In genomic region chr20:41248371-41249024, GRCh38 we compare ENCODE assay signal across 9 cellular contexts.
DNase-seq lines count a peak whose midpoint lies in the region; ATAC-seq lines count a peak whose summit lies in the region.
"Had no signal": no experiment of that assay in that cellular context is flagged by ENCODE, and none has a peak within 500 bp of the region (broad histone marks: within the 10 kb centered on the region; RNA-seq: fewer than 3 reads in every experiment).

No MANE protein-coding gene starts in this region.

- H3K9me3 ChIP-seq in T-helper 17 cell (ENCODE audit: control insufficient read depth, low read length, poor library complexity, severe bottlenecking) (no peaks in the 10 kb centered on the region), Karpas-422 (ENCODE audit: low read length) (no peaks in the 10 kb centered on the region)

- H3K4me3 ChIP-seq in Karpas-422 (ENCODE audit: low read length): no peak overlapping the region

- no peaks in the 10 kb centered on the region for H3K9me2 ChIP-seq in Karpas-422 (replicated peaks; ENCODE audit: insufficient read depth, low read length)

- DNase-seq in T-helper 17 cell: no peak
- DNase-seq in fibroblast of gingiva (ENCODE audit: low read depth): peak; percentile 95
- DNase-seq in middle frontal gyrus (ENCODE audit: extremely low spot score, low spot score): peak; percentile 28
- DNase-seq in superior temporal gyrus (ENCODE audit: extremely low spot score): peak; percentile 80
- no peak for DNase-seq in activated T-cell treated with anti-CD3 and anti-CD28 coated beads for 4 hours
- no peak for DNase-seq in Karpas-422
- no peak for DNase-seq in stimulated activated naive CD4-positive, alpha-beta T cell (lab: John Stamatoyannopoulos, UW)

- H3K27ac ChIP-seq in Karpas-422 (ENCODE audit: low read length): no peak overlapping the region

- no peaks in the 10 kb centered on the region for H3K36me3 ChIP-seq in Karpas-422 (ENCODE audit: insufficient read depth, low read length)

- H3K9me3 Mint-ChIP-seq in activated T-helper 17 cell treated with anti-CD3 and anti-CD28 coated beads, Interleukin-2, amount 50 U/mL, for 72 hours: no peaks in the 10 kb centered on the region
- H3K9me3 Mint-ChIP-seq: activated naive CD4-positive, alpha-beta T cell treated with anti-CD3 and anti-CD28 coated beads, Interleukin-2, amount 50 U/mL, for 72 hours had no signal

- no peak overlapping the region for H3K4me3 Mint-ChIP-seq in T-helper 17 cell
- no peak overlapping the region for H3K4me3 Mint-ChIP-seq in activated T-helper 17 cell treated with anti-CD3 and anti-CD28 coated beads, Interleukin-2, amount 50 U/mL, for 72 hours

- peaks cover 14% of the 10 kb centered on the region for H3K4me1 Mint-ChIP-seq in T-helper 17 cell
- peaks cover 5% of the 10 kb centered on the region for H3K4me1 Mint-ChIP-seq in activated T-helper 17 cell treated with anti-CD3 and anti-CD28 coated beads, Interleukin-2, amount 50 U/mL, for 72 hours

- H3K4me2 ChIP-seq in Karpas-422 (ENCODE audit: low read depth, low read length, poor library complexity, severe bottlenecking): no peak overlapping the region

- H4K20me1 ChIP-seq in Karpas-422 (ENCODE audit: insufficient read depth, low read depth, low read length): peaks cover 5% of the 10 kb centered on the region; the same call in 1 of the 2 replicates

- H3K36me3 Mint-ChIP-seq in T-helper 17 cell (ENCODE audit: low read depth): no peaks in the 10 kb centered on the region
- no peaks in the 10 kb centered on the region for H3K36me3 Mint-ChIP-seq in activated T-helper 17 cell treated with anti-CD3 and anti-CD28 coated beads, Interleukin-2, amount 50 U/mL, for 72 hours (ENCODE audit: low read depth)
- H3K36me3 Mint-ChIP-seq: activated naive CD4-positive, alpha-beta T cell treated with anti-CD3 and anti-CD28 coated beads, Interleukin-2, amount 50 U/mL, for 72 hours had no signal

- no peaks in the 10 kb centered on the region for H3K27me3 ChIP-seq in Karpas-422 (ENCODE audit: low read length)

- no peak for ATAC-seq in T-helper 17 cell
- ATAC-seq in activated T-helper 17 cell treated with anti-CD3 and anti-CD28 coated beads, Interleukin-2, amount 50 U/mL, for 72 hours (replicated peaks): no peak
- ATAC-seq: activated naive CD4-positive, alpha-beta T cell treated with anti-CD3 and anti-CD28 coated beads, Interleukin-2, amount 50 U/mL, for 72 hours had no signal

- H3K27ac Mint-ChIP-seq in T-helper 17 cell: peak overlapping the region; percentile 9
- no peak overlapping the region for H3K27ac Mint-ChIP-seq in activated T-helper 17 cell treated with anti-CD3 and anti-CD28 coated beads, Interleukin-2, amount 50 U/mL, for 72 hours
- H3K27ac Mint-ChIP-seq: activated naive CD4-positive, alpha-beta T cell treated with anti-CD3 and anti-CD28 coated beads, Interleukin-2, amount 50 U/mL, for 72 hours had no signal

- no peaks in the 10 kb centered on the region for H3K4me1 ChIP-seq in Karpas-422 (ENCODE audit: low read length)

- H2AFZ ChIP-seq in Karpas-422 (ENCODE audit: low read length): no peak overlapping the region

- H3K27me3 Mint-ChIP-seq in T-helper 17 cell: no peaks in the 10 kb centered on the region
- no peaks in the 10 kb centered on the region for H3K27me3 Mint-ChIP-seq in activated T-helper 17 cell treated with anti-CD3 and anti-CD28 coated beads, Interleukin-2, amount 50 U/mL, for 72 hours

- H3K9ac ChIP-seq in Karpas-422 (ENCODE audit: low read length): no peak overlapping the region

- no peaks in the 10 kb centered on the region for H3K79me2 ChIP-seq in Karpas-422 (ENCODE audit: low read length)

Comparison
In these comparisons a context has a peak if more than half of its experiments do, and no peak if none do; other contexts are left out.
1. DNase-seq: peak in fibroblast of gingiva (single experiment), middle frontal gyrus (single experiment) and superior temporal gyrus (single experiment); none in T-helper 17 cell (0 of 3), activated T-cell treated with anti-CD3 and anti-CD28 coated beads for 4 hours (single experiment), Karpas-422 (single experiment) and stimulated activated naive CD4-positive, alpha-beta T cell (0 of 6).